8 cellular contexts compared by ENCODE assay signal in genomic region chr7:23261843-23262452, GRCh38.
DNase-seq lines count a peak whose midpoint lies in the region; ATAC-seq, FAIRE-seq and TF ChIP-seq lines count a peak whose summit lies in the region.

No MANE protein-coding gene starts in this region.

- ATAC-seq in GM21367 (IDR thresholded peaks at IDR 0.05; ENCODE audit: unreplicated experiment) = no peak

- FAIRE-seq in H54 (lab: Jason Lieb, UNC) = peak; percentile 20

- no peak for TF ChIP-seq POLR2A in H54 (IDR thresholded peaks at IDR 0.05; ENCODE audit: low read depth, low read length)

- DNase-seq in EL = peak; percentile 72
- peak; percentile 86 for DNase-seq in H54 (ENCODE audit: insufficient read length, low spot score)
- DNase-seq in MV-4-11 (lab: John Stamatoyannopoulos, UW) = peak; percentile 46
- DNase-seq in T follicular helper cell (ENCODE audit: low read depth) = peak; percentile 37
- peak; percentile 62 for DNase-seq in amniotic stem cell (lab: John Stamatoyannopoulos, UW)
- DNase-seq in hippocampal formation (lab: John Stamatoyannopoulos, UW) = peak; percentile 20 to 26
- peak; percentile 75 for DNase-seq in stimulated activated CD4-positive, alpha-beta T cell treated with anti-CD3 and anti-CD28 coated beads, Interleukin-15, amount 100 ng/mL, for 24 hours

Comparison
In these comparisons a context has a peak if more than half of its experiments do, and no peak if none do; other contexts are left out.
1. DNase-seq: peak in every context shown above with its lines; median percentile 86 in H54; 75 in stimulated activated CD4-positive, alpha-beta T cell treated with anti-CD3 and anti-CD28 coated beads, Interleukin-15, amount 100 ng/mL, for 24 hours; 72 in EL; 62 in amniotic stem cell; 46 in MV-4-11; 37 in T follicular helper cell; 23 in hippocampal formation.